ENCODE assay signal across 29 cellular contexts in the genomic region with DNA sequence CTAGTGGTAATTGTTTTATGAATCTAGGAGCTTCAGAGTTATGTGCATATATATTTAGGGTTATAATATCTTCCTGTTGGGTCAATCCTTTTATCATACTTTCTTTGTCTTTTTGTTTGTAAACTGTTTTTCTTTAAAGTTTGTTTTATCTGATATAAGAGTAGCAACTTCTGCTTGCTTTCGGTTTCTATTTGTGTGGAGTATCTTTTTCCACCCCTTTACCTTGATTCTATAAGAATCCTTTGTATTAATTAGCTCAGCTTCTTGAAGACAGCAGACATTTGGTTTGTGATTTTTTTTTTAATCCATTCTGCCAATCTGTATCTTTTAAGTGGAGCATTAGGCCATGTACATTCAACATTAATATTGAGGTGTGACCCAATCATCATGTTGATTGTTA. TPM values are rescaled to one million over a fixed set of nuclear protein-coding genes. Genes with fewer than 3 reads are reported as not detected.
A peak's percentile ranks its signal among the peaks of the same experiment; 100 is the strongest.
DNase-seq lines count a peak whose midpoint lies in the region; ATAC-seq, FAIRE-seq and TF ChIP-seq lines count a peak whose summit lies in the region.
"Had no signal": no experiment of that assay in that cellular context is flagged by ENCODE, and none has a peak within 500 bp of the region (broad histone marks: within the 10 kb centered on the region; RNA-seq: fewer than 3 reads in every experiment).

No MANE protein-coding gene starts in this region.

- peak overlapping the region; percentile 78 for H3K27ac Mint-ChIP-seq in T-helper 1 cell treated with Interleukin-12 subunit alpha and Interleukin-12 subunit beta and Interleukin-4 antibody, amounts not matched to agents 30 μg/mL and 1 μg/mL, for 36 hours
- peak overlapping the region; percentile 6 to 88 (median 64) for H3K27ac Mint-ChIP-seq in CD8-positive, alpha-beta memory T cell
- peak overlapping the region in 1 of 2 donors; percentile 55 for H3K27ac Mint-ChIP-seq in T-cell
- H3K27ac Mint-ChIP-seq: neural progenitor cell had no signal

- H3K9me3 ChIP-seq in CD8-positive, alpha-beta memory T cell (ENCODE audit: low read length): peaks cover 19% of the 10 kb centered on the region

- POLR2A ChIA-PET in CD8-positive, alpha-beta memory T cell (lab: Charles Lee): no interaction called here
- POLR2A ChIA-PET in T-cell (lab: Charles Lee): no interaction called here

- DNase-seq in T-helper 1 cell (no peak), T-cell (no peak), foreskin melanocyte (no peak), omental fat pad (ENCODE audit: low spot score) (no peak)
- DNase-seq in CD8-positive, alpha-beta memory T cell: no peak
- DNase-seq: 8988T; activated gamma-delta T cell treated with Interleukin-2 at 50 U/mL for 16 hours; anterior cingulate cortex; GF-D8; KBM-7; kidney; NCI-H187; NCI-H2171 treated with DMSO at 0.1 percent for 48 hours; NCI-H524; NK-92 treated with Interleukin-12 subunit alpha and Interleukin-12 subunit beta, amount 100 ng/mL, for 24 hours; SIG-M5; substantia nigra; SW 1271 had no signal

- FAIRE-seq in colon (lab: Jason Lieb, UNC): peak; percentile 55
- FAIRE-seq: H54, kidney, TTC549 had no signal

- peaks cover 61% of the 10 kb centered on the region for H3K9me3 Mint-ChIP-seq in T-helper 1 cell treated with Interleukin-12 subunit alpha and Interleukin-12 subunit beta and Interleukin-4 antibody, amounts not matched to agents 30 μg/mL and 1 μg/mL, for 36 hours
- H3K9me3 Mint-ChIP-seq in CD8-positive, alpha-beta memory T cell: peaks cover 31 to 45% (median 40%) of the 10 kb centered on the region in 5 donors
- H3K9me3 Mint-ChIP-seq in T-cell: peaks cover 38 to 58% (median 42%) of the 10 kb centered on the region in 3 donors

- H3K4me3 ChIP-seq in CD8-positive, alpha-beta memory T cell (ENCODE audit: low read length): no peak overlapping the region
- H3K4me3 ChIP-seq: lung, neural progenitor cell had no signal

- CTCF ChIA-PET in CD8-positive, alpha-beta memory T cell (lab: Charles Lee): interaction anchor here (1.6 kb wide), 1 partner anchor 10 kb away, joined by 5 read pairs; no protein-coding TSS in a partner anchor
- CTCF ChIA-PET in T-cell (lab: Charles Lee): no interaction called here

- peaks cover 34% of the 10 kb centered on the region for H3K4me1 Mint-ChIP-seq in T-helper 1 cell treated with Interleukin-12 subunit alpha and Interleukin-12 subunit beta and Interleukin-4 antibody, amounts not matched to agents 30 μg/mL and 1 μg/mL, for 36 hours (ENCODE audit: low read depth)
- peaks cover 44 to 54% (median 52%) of the 10 kb centered on the region in 3 donors for H3K4me1 Mint-ChIP-seq in CD8-positive, alpha-beta memory T cell
- peaks cover 28 to 58% (median 41%) of the 10 kb centered on the region in 3 donors for H3K4me1 Mint-ChIP-seq in T-cell
- H3K4me1 Mint-ChIP-seq: neural progenitor cell had no signal

- H3K27ac ChIP-seq in CD8-positive, alpha-beta memory T cell (ENCODE audit: low read depth, low read length): no peak overlapping the region
- H3K27ac ChIP-seq: neural progenitor cell had no signal

- TF ChIP-seq CTCF in omental fat pad (IDR thresholded peaks at IDR 0.05): no peak

- H3K4me3 Mint-ChIP-seq in T-helper 1 cell treated with Interleukin-12 subunit alpha and Interleukin-12 subunit beta and Interleukin-4 antibody, amounts not matched to agents 30 μg/mL and 1 μg/mL, for 36 hours: peak overlapping the region; percentile 69
- H3K4me3 Mint-ChIP-seq in CD8-positive, alpha-beta memory T cell: peak overlapping the region; percentile 3 to 72 (median 55)
- peak overlapping the region; percentile 1 to 52 (median 25) for H3K4me3 Mint-ChIP-seq in T-cell
- H3K4me3 Mint-ChIP-seq: neural progenitor cell had no signal

- ATAC-seq in T-cell (replicated peaks in 1 of 4) (no peak), HG03108 (IDR thresholded peaks at IDR 0.05; ENCODE audit: unreplicated experiment) (no peak), omental fat pad (ENCODE audit: low FRiP score) (no peak)
- ATAC-seq: Panc1 had no signal

- no peaks in the 10 kb centered on the region for H3K4me1 ChIP-seq in CD8-positive, alpha-beta memory T cell (ENCODE audit: insufficient read depth, low read length)
- H3K4me1 ChIP-seq: neural progenitor cell had no signal

- no peaks in the 10 kb centered on the region for H3K27me3 Mint-ChIP-seq in T-helper 1 cell treated with Interleukin-12 subunit alpha and Interleukin-12 subunit beta and Interleukin-4 antibody, amounts not matched to agents 30 μg/mL and 1 μg/mL, for 36 hours (ENCODE audit: low read depth)
- H3K27me3 Mint-ChIP-seq in CD8-positive, alpha-beta memory T cell: no peaks in the 10 kb centered on the region
- no peaks in the 10 kb centered on the region for H3K27me3 Mint-ChIP-seq in T-cell

- peaks cover 72% of the 10 kb centered on the region for H3K36me3 Mint-ChIP-seq in T-helper 1 cell treated with Interleukin-12 subunit alpha and Interleukin-12 subunit beta and Interleukin-4 antibody, amounts not matched to agents 30 μg/mL and 1 μg/mL, for 36 hours (ENCODE audit: low read depth)
- H3K36me3 Mint-ChIP-seq in CD8-positive, alpha-beta memory T cell: peaks cover 26 to 85% (median 61%) of the 10 kb centered on the region in 3 donors
- peaks cover 81% of the 10 kb centered on the region for H3K36me3 Mint-ChIP-seq in T-cell

- H3K27me3 ChIP-seq in CD8-positive, alpha-beta memory T cell (ENCODE audit: insufficient read depth, low read length, poor library complexity, severe bottlenecking): no peaks in the 10 kb centered on the region
- H3K27me3 ChIP-seq: neural progenitor cell had no signal

- peaks cover 13% of the 10 kb centered on the region for H3K36me3 ChIP-seq in CD8-positive, alpha-beta memory T cell (ENCODE audit: insufficient read depth, low read length)
- H3K36me3 ChIP-seq: neural progenitor cell had no signal

RNA-seq across cellular contexts. Expression of a gene that starts 9.3 kb away (rescaled TPM):
- total RNA-seq in CD8-positive, alpha-beta memory T cell: 10 to 100 TPM; 21.4 to 23.4 TPM
- polyA plus RNA-seq in CD8-positive, alpha-beta memory T cell: 29.4 TPM
- total RNA-seq in T-cell (10 to 100 TPM in 4 of 5 donors, 1 to 10 TPM in 1; 9.7 to 15.9 (median 13.9) TPM), omental fat pad (10 to 100 TPM; 18.6 to 34.0 (median 26.3) TPM)

RNA-seq across cellular contexts. Expression of a gene that starts 25.2 kb away (rescaled TPM):
- not detected for total RNA-seq in CD8-positive, alpha-beta memory T cell
- not detected for polyA plus RNA-seq in CD8-positive, alpha-beta memory T cell
- total RNA-seq in T-cell (not detected), omental fat pad (not detected)
- total RNA-seq: dermis microvascular lymphatic vessel endothelial cell, HT1080, kidney, lung had no signal
- polyA plus RNA-seq: urinary bladder had no signal
